Comparison of ENCODE assay signal across 1 cellular context in genomic region chr22:46935506-46936377, GRCh38.
TF ChIP-seq lines count a peak whose summit lies in the region.

No MANE protein-coding gene starts in this region.

TF ChIP-seq in HepG2, 621 proteins besides CTCF, POLR2A, EP300 and RAD21 (continued from another document and continues in another):
- 0 out of 2 replicates have a peak, but pooled peaks have one; percentile 71 for TF ChIP-seq NAIF1 (CRISPR knock-in tag; IDR thresholded peaks at IDR 0.05; ENCODE audit: borderline replicate concordance)
- TF ChIP-seq MAFK (conservative IDR thresholded peaks at IDR 0.05 in 1 of 2, IDR thresholded peaks at IDR 0.05 in 1 of 2; ENCODE audit: low read length in 2 of 2), result 0 out of 4 replicates have a peak, but pooled peaks of 1 of the 2 experiments have one; percentile 0
- peak; percentile 30 for TF ChIP-seq PHF5A (CRISPR knock-in tag; IDR thresholded peaks at IDR 0.05; ENCODE audit: low read depth, unreplicated experiment)
- no peak for TF ChIP-seq BATF2 (CRISPR knock-in tag; IDR thresholded peaks at IDR 0.05)
- peak; percentile 81 for TF ChIP-seq SP5 (CRISPR knock-in tag; IDR thresholded peaks at IDR 0.05; ENCODE audit: borderline replicate concordance, low read depth)
- peak; percentile 45 for TF ChIP-seq RCOR2 (CRISPR knock-in tag; IDR thresholded peaks at IDR 0.05)
- peak; percentile 53; the same call in 1 of the 2 replicates for TF ChIP-seq ZBTB34 (CRISPR knock-in tag; IDR thresholded peaks at IDR 0.05)
- TF ChIP-seq SIX1 (CRISPR knock-in tag; IDR thresholded peaks at IDR 0.05; ENCODE audit: borderline replicate concordance), result peak; percentile 87; the same call in 1 of the 2 replicates
- peak; percentile 76 for TF ChIP-seq PBX2 (CRISPR knock-in tag; IDR thresholded peaks at IDR 0.05)
- TF ChIP-seq GLMP (CRISPR knock-in tag; IDR thresholded peaks at IDR 0.05; ENCODE audit: borderline replicate concordance), result no peak
- no peak for TF ChIP-seq HDAC6 (IDR thresholded peaks at IDR 0.05; ENCODE audit: low read depth, low read length)
- TF ChIP-seq ZNF713 (CRISPR knock-in tag; IDR thresholded peaks at IDR 0.05), result no peak
- no peak for TF ChIP-seq ZNF577 (CRISPR knock-in tag; IDR thresholded peaks at IDR 0.05; ENCODE audit: borderline replicate concordance, low read depth)
- 0 out of 2 replicates have a peak, but pooled peaks have one; percentile 7 for TF ChIP-seq HHEX (CRISPR knock-in tag; IDR thresholded peaks at IDR 0.05)
- 0 out of 2 replicates have a peak, but pooled peaks have one; percentile 14 for TF ChIP-seq BRCA1 (CRISPR knock-in tag; IDR thresholded peaks at IDR 0.05)
- peak; percentile 73; the same call in 1 of the 2 replicates for TF ChIP-seq SMAD1 (CRISPR knock-in tag; IDR thresholded peaks at IDR 0.05; ENCODE audit: borderline replicate concordance, low read depth)
- TF ChIP-seq ATF7-NPFF (CRISPR knock-in tag; IDR thresholded peaks at IDR 0.05; ENCODE audit: low read depth), result peak; percentile 9; the same call in 1 of the 2 replicates
- TF ChIP-seq REPIN1 (CRISPR knock-in tag; IDR thresholded peaks at IDR 0.05; ENCODE audit: borderline replicate concordance, low read depth), result peak; percentile 35; the same call in 1 of the 2 replicates
- peak; percentile 63 for TF ChIP-seq RBFOX2 (IDR thresholded peaks at IDR 0.05; ENCODE audit: low read depth, low read length)
- no peak for TF ChIP-seq REL (CRISPR knock-in tag; conservative IDR thresholded peaks at IDR 0.05)
- no peak for TF ChIP-seq LBX2 (CRISPR knock-in tag; IDR thresholded peaks at IDR 0.05; ENCODE audit: borderline replicate concordance)
- TF ChIP-seq SRSF4 (IDR thresholded peaks at IDR 0.05; ENCODE audit: low read depth, low read length, poor library complexity, severe bottlenecking), result no peak
- TF ChIP-seq ZNF264 (CRISPR knock-in tag; IDR thresholded peaks at IDR 0.05), result peak; percentile 84; the same call in 1 of the 2 replicates
- TF ChIP-seq SAFB2 (CRISPR knock-in tag; IDR thresholded peaks at IDR 0.05; ENCODE audit: borderline replicate concordance, low read depth), result peak; percentile 82; the same call in 1 of the 2 replicates
- TF ChIP-seq HNRNPH1 (optimal IDR thresholded peaks at IDR 0.05; ENCODE audit: low read depth, low read length), result no peak
- peak; percentile 7; the same call in 1 of the 2 replicates for TF ChIP-seq ZNF83 (CRISPR knock-in tag; IDR thresholded peaks at IDR 0.05; ENCODE audit: borderline replicate concordance)
- TF ChIP-seq IRF1 (CRISPR knock-in tag; IDR thresholded peaks at IDR 0.05; ENCODE audit: low read depth), result no peak
- TF ChIP-seq TBL1XR1 (IDR thresholded peaks at IDR 0.05; ENCODE audit: borderline replicate concordance, low read length, partially characterized antibody), result peak; percentile 84
- no peak for TF ChIP-seq ZNF496 (CRISPR knock-in tag; IDR thresholded peaks at IDR 0.05; ENCODE audit: insufficient replicate concordance)
- TF ChIP-seq ZSCAN5A (CRISPR knock-in tag; IDR thresholded peaks at IDR 0.05; ENCODE audit: borderline replicate concordance), result no peak
- TF ChIP-seq GABPB1 (CRISPR knock-in tag; IDR thresholded peaks at IDR 0.05), result peak; percentile 43
- TF ChIP-seq NFKBIZ (CRISPR knock-in tag; IDR thresholded peaks at IDR 0.05), result peak; percentile 55
- TF ChIP-seq MTF1 (CRISPR knock-in tag; IDR thresholded peaks at IDR 0.05), result no peak
- peak; percentile 38; the same call in 1 of the 2 replicates for TF ChIP-seq ZNF670 (CRISPR knock-in tag; IDR thresholded peaks at IDR 0.05; ENCODE audit: borderline replicate concordance)
- TF ChIP-seq ZNF597 (CRISPR knock-in tag; IDR thresholded peaks at IDR 0.05), result no peak
- peak; percentile 63; the same call in 1 of the 2 replicates for TF ChIP-seq ZNF331 (CRISPR knock-in tag; IDR thresholded peaks at IDR 0.05)
- no peak; the same call in 1 of the 2 replicates for TF ChIP-seq ZNF619 (CRISPR knock-in tag; IDR thresholded peaks at IDR 0.05)
- no peak for TF ChIP-seq E2F2 (CRISPR knock-in tag; IDR thresholded peaks at IDR 0.05; ENCODE audit: borderline replicate concordance)
- TF ChIP-seq PITX1 (CRISPR knock-in tag; IDR thresholded peaks at IDR 0.05), result peak; percentile 83; the same call in 1 of the 2 replicates
- peak; percentile 36 for TF ChIP-seq XRCC5 (optimal IDR thresholded peaks at IDR 0.05; ENCODE audit: low read length)
- TF ChIP-seq HOMEZ (CRISPR knock-in tag; IDR thresholded peaks at IDR 0.05; ENCODE audit: low read depth), result no peak
- no peak for TF ChIP-seq HNF1A (IDR thresholded peaks at IDR 0.05; ENCODE audit: low read depth)
- peak; percentile 88; the same call in 1 of the 2 replicates for TF ChIP-seq HNF1A (CRISPR knock-in tag; IDR thresholded peaks at IDR 0.05; ENCODE audit: borderline replicate concordance)
- no peak for TF ChIP-seq CBFB (CRISPR knock-in tag; IDR thresholded peaks at IDR 0.05)
- peak; percentile 67; the same call in 1 of the 2 replicates for TF ChIP-seq HMG20A (CRISPR knock-in tag; IDR thresholded peaks at IDR 0.05; ENCODE audit: borderline replicate concordance)
- TF ChIP-seq ZNF207 (IDR thresholded peaks at IDR 0.05; ENCODE audit: borderline replicate concordance), result no peak
- no peak for TF ChIP-seq EHMT2 (IDR thresholded peaks at IDR 0.05; ENCODE audit: borderline replicate concordance, low read depth, low read length)
- peak; percentile 48; the same call in 1 of the 2 replicates for TF ChIP-seq TFDP2 (CRISPR knock-in tag; IDR thresholded peaks at IDR 0.05)
